ENCODE assay signal across 21 cellular contexts in genomic region chr14:75060420-75060819, GRCh38.
"Had no signal": no experiment of that assay in that cellular context is flagged by ENCODE, and none has a peak within 500 bp of the region (broad histone marks: within the 10 kb centered on the region; RNA-seq: fewer than 3 reads in every experiment).

No MANE protein-coding gene starts in this region.

- H3K9me3 ChIP-seq: lower lobe of right lung, pancreas, thyroid gland, upper lobe of left lung, uterus had no signal

- H3K27me3 ChIP-seq: hepatocyte, pancreas, thyroid gland, upper lobe of left lung, uterus had no signal

- DNase-seq: effector memory CD8-positive, alpha-beta T cell; erythroblast; head of caudate nucleus; kidney; left cardiac atrium; left ventricle myocardium inferior; lower lobe of right lung; midbrain; occipital lobe; pancreas; right cardiac atrium; small intestine; stimulated activated CD4-positive, alpha-beta T cell treated with anti-CD3 and anti-CD28 coated beads, Interleukin-2, amount 100 ng/mL, for 48 hours; stimulated activated naive CD4-positive, alpha-beta T cell treated with Interleukin-2 at 50 U/mL for 16 hours; thyroid gland; upper lobe of left lung; uterus had no signal

- H2AFZ ChIP-seq: hepatocyte had no signal

- H3K27me3 Mint-ChIP-seq: dendritic cell treated with granulocyte-macrophage colony-stimulating factor and Interleukin-4, amounts not matched to agents 40 ng/mL and 50 ng/mL, for 4 days; effector memory CD8-positive, alpha-beta T cell; natural killer cell treated with Interleukin-12 subunit alpha and Interleukin-12 subunit beta and Interleukin-15 and Interleukin-18, amount 100 ng/mL, for 72 hours; progenitor cell of endocrine pancreas had no signal

- H3K27ac Mint-ChIP-seq: dendritic cell treated with granulocyte-macrophage colony-stimulating factor and Interleukin-4, amounts not matched to agents 40 ng/mL and 50 ng/mL, for 4 days; effector memory CD8-positive, alpha-beta T cell; natural killer cell treated with Interleukin-12 subunit alpha and Interleukin-12 subunit beta and Interleukin-15 and Interleukin-18, amount 100 ng/mL, for 72 hours; progenitor cell of endocrine pancreas had no signal

- ATAC-seq: effector memory CD8-positive, alpha-beta T cell; left cardiac atrium; lower lobe of right lung; natural killer cell treated with Interleukin-12 subunit alpha and Interleukin-12 subunit beta and Interleukin-15 and Interleukin-18, amount 100 ng/mL, for 72 hours; pancreas; right cardiac atrium had no signal

- H3K9me3 Mint-ChIP-seq: dendritic cell treated with granulocyte-macrophage colony-stimulating factor and Interleukin-4, amounts not matched to agents 40 ng/mL and 50 ng/mL, for 4 days; effector memory CD8-positive, alpha-beta T cell; natural killer cell treated with Interleukin-12 subunit alpha and Interleukin-12 subunit beta and Interleukin-15 and Interleukin-18, amount 100 ng/mL, for 72 hours had no signal

- H3K27ac ChIP-seq: hepatocyte, left ventricle myocardium inferior, lower lobe of right lung, pancreas, thyroid gland, uterus had no signal

- H3K36me3 ChIP-seq: left ventricle myocardium inferior, lower lobe of right lung, pancreas, thyroid gland, upper lobe of left lung, uterus had no signal

- H3K4me3 ChIP-seq: hepatocyte, left ventricle myocardium inferior, lower lobe of right lung, pancreas, thyroid gland, upper lobe of left lung, uterus had no signal

- H3K4me3 Mint-ChIP-seq: dendritic cell treated with granulocyte-macrophage colony-stimulating factor and Interleukin-4, amounts not matched to agents 40 ng/mL and 50 ng/mL, for 4 days; effector memory CD8-positive, alpha-beta T cell had no signal

- H3K4me2 ChIP-seq: hepatocyte had no signal
